9 cellular contexts compared by ENCODE assay signal in the genomic region with DNA sequence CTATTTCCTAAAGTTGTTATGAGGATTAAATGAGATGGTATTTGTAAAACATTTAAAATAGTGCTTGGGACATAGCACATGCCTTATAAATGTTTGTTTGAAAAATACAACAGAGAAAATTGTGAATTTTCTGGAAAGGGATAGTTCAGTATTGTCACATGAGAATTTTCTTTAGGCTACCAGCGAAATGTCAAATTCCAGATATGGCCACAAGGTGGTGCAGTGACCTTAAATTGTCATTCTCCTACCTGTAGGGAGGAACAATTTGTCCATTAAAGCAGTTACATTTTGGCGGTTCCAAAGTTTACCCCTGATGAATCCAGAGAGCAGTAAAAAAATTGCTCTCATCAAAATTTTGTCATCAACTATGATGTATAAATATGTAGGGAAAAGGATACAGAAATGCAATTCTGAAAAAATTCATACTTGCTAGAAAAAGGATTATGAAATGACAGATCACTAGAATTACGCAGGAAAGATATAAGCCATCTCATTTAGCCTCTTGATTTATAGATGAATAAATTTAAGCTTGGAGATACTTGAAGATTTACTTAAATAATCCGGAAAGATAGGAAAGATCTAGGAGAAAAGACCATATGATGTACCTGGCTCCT. TPM values are rescaled to one million over a fixed set of nuclear protein-coding genes. Genes with fewer than 3 reads are reported as not detected.
A peak's percentile ranks its signal among the peaks of the same experiment; 100 is the strongest.
DNase-seq lines count a peak whose midpoint lies in the region; ATAC-seq and TF ChIP-seq lines count a peak whose summit lies in the region.
"Had no signal": no experiment of that assay in that cellular context is flagged by ENCODE, and none has a peak within 500 bp of the region (broad histone marks: within the 10 kb centered on the region; RNA-seq: fewer than 3 reads in every experiment).

No MANE protein-coding gene starts in this region.

- TF ChIP-seq POLR2A in esophagus muscularis mucosa (IDR thresholded peaks at IDR 0.05; ENCODE audit: low read depth) = no peak

- H3K4me3 Mint-ChIP-seq in HFFc6 = no peak overlapping the region
- H3K4me3 Mint-ChIP-seq in nephron progenitor cell = no peak overlapping the region
- H3K4me3 Mint-ChIP-seq in stimulated activated naive CD8-positive, alpha-beta T cell treated with anti-CD3 and anti-CD28 coated beads, Interleukin-15, amount 100 ng/mL, for 72 hours = no peak overlapping the region
- H3K4me3 Mint-ChIP-seq: T-helper 1 cell treated with Interleukin-12 subunit alpha and Interleukin-12 subunit beta and Interleukin-4 antibody, amounts not matched to agents 30 μg/mL and 1 μg/mL, for 36 hours had no signal

- H3K4me3 ChIP-seq in esophagus muscularis mucosa = no peak overlapping the region

- H3K27me3 ChIP-seq in esophagus muscularis mucosa = no peaks in the 10 kb centered on the region

- no peak for ATAC-seq in stimulated activated naive CD8-positive, alpha-beta T cell treated with anti-CD3 and anti-CD28 coated beads, Interleukin-15, amount 100 ng/mL, for 72 hours
- ATAC-seq in GM21825 (IDR thresholded peaks at IDR 0.05; ENCODE audit: unreplicated experiment) = no peak

- H3K27ac Mint-ChIP-seq in HFFc6 = no peak overlapping the region
- no peak overlapping the region for H3K27ac Mint-ChIP-seq in nephron progenitor cell
- no peak overlapping the region for H3K27ac Mint-ChIP-seq in stimulated activated naive CD8-positive, alpha-beta T cell treated with anti-CD3 and anti-CD28 coated beads, Interleukin-15, amount 100 ng/mL, for 72 hours
- H3K27ac Mint-ChIP-seq: T-helper 1 cell treated with Interleukin-12 subunit alpha and Interleukin-12 subunit beta and Interleukin-4 antibody, amounts not matched to agents 30 μg/mL and 1 μg/mL, for 36 hours had no signal

- no peaks in the 10 kb centered on the region; the same call in 1 of the 2 replicates for H3K27me3 Mint-ChIP-seq in HFFc6 (ENCODE audit: insufficient read depth)
- no peaks in the 10 kb centered on the region for H3K27me3 Mint-ChIP-seq in nephron progenitor cell (ENCODE audit: low read depth, poor library complexity)
- peaks cover 5% of the 10 kb centered on the region for H3K27me3 Mint-ChIP-seq in stimulated activated naive CD8-positive, alpha-beta T cell treated with anti-CD3 and anti-CD28 coated beads, Interleukin-15, amount 100 ng/mL, for 72 hours

- H3K4me1 Mint-ChIP-seq in HFFc6 (ENCODE audit: low read depth) = peaks cover 7% of the 10 kb centered on the region; the same call in 1 of the 2 replicates
- no peaks in the 10 kb centered on the region for H3K4me1 Mint-ChIP-seq in nephron progenitor cell
- no peaks in the 10 kb centered on the region for H3K4me1 Mint-ChIP-seq in stimulated activated naive CD8-positive, alpha-beta T cell treated with anti-CD3 and anti-CD28 coated beads, Interleukin-15, amount 100 ng/mL, for 72 hours

- H3K9me3 ChIP-seq in esophagus muscularis mucosa = peaks cover 0 to 17% (median 9%) of the 10 kb centered on the region in 4 donors

- H3K27ac ChIP-seq in esophagus muscularis mucosa (replicated peaks in 1 of 4) = no peak overlapping the region

- TF ChIP-seq EP300 in esophagus muscularis mucosa (IDR thresholded peaks at IDR 0.05) = no peak

- no peaks in the 10 kb centered on the region for H3K4me1 ChIP-seq in esophagus muscularis mucosa

- TF ChIP-seq CTCF in HFFc6 (IDR thresholded peaks at IDR 0.05) (peak; percentile 95), esophagus muscularis mucosa (IDR thresholded peaks at IDR 0.05) (peak; percentile 86 to 87 (median 87)), nephron progenitor cell (IDR thresholded peaks at IDR 0.05) (peak; percentile 80)

- peak; percentile 21 for DNase-seq in COR-L47 (lab: John Stamatoyannopoulos, UW)
- DNase-seq in HFFc6 = peak; percentile 58
- peak; percentile 31 for DNase-seq in NOMO-1 treated with DMSO at 0.1 percent for 48 hours (lab: John Stamatoyannopoulos, UW; ENCODE audit: unreplicated experiment)
- peak; percentile 74 for DNase-seq in activated CD8-positive, alpha-beta memory T cell treated with anti-CD3 and anti-CD28 coated beads, Interleukin-2, amount 50 U/mL, for 4 hours
- no peak for DNase-seq in esophagus muscularis mucosa (ENCODE audit: extremely low spot score)
- peak; percentile 75 for DNase-seq in nephron progenitor cell
- DNase-seq in stimulated activated naive CD8-positive, alpha-beta T cell treated with anti-CD3 and anti-CD28 coated beads, Interleukin-15, amount 100 ng/mL, for 72 hours = peak; percentile 45 to 49

- no peaks in the 10 kb centered on the region for H3K36me3 ChIP-seq in esophagus muscularis mucosa

- H3K9me3 Mint-ChIP-seq in HFFc6 = peaks cover 13% of the 10 kb centered on the region
- peaks cover 24% of the 10 kb centered on the region for H3K9me3 Mint-ChIP-seq in nephron progenitor cell
- peaks cover 7 to 15% of the 10 kb centered on the region in 2 donors for H3K9me3 Mint-ChIP-seq in stimulated activated naive CD8-positive, alpha-beta T cell treated with anti-CD3 and anti-CD28 coated beads, Interleukin-15, amount 100 ng/mL, for 72 hours

- 29% methylated on average over 4 of the region's 4 CpGs for WGBS in esophagus muscularis mucosa

- intact Hi-C loops in esophagus muscularis mucosa (cut with DNase I) = loop anchor here (1.0 to 2.0 kb wide), 2 partner anchors 71 to 134 kb away; no protein-coding TSS in a partner anchor

- peaks cover 14% of the 10 kb centered on the region for H3K36me3 Mint-ChIP-seq in HFFc6 (ENCODE audit: low read depth)
- H3K36me3 Mint-ChIP-seq in nephron progenitor cell (ENCODE audit: low read depth) = peaks cover 3% of the 10 kb centered on the region

RNA-seq across cellular contexts. Expression of a gene that starts 50.2 kb away (rescaled TPM):
- not detected for total RNA-seq in HFFc6 (2021; fragmentation: NEBNext Ultra II Directional; extraction: Animal tissue kit (Norgen Biotek cat#: 25700))
- not detected for total RNA-seq in esophagus muscularis mucosa
